ENCODE assay signal across 2 cellular contexts in the genomic region with DNA sequence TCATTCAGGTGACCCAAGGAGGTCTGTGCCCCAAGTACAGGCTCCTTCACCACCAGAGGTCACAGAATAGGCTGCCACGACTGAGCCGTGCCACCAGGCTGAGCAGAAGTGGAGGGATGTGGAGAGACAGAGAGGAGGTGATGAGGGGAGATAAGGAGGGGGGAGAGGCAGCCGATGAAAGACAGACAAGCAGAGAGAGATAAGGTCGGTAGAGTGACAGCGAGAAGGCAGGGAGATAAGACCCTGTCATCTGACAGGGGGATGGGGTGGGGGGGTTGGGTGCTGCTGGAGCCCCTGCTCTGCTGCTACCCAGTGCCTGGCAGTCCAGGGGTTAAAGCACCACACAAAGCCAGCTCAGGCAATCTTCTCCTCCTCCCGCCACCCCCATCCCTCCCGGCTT.
TF ChIP-seq lines count a peak whose summit lies in the region.

No MANE protein-coding gene starts in this region.

TF ChIP-seq in HEK293, 187 proteins besides CTCF, POLR2A, EP300 and RAD21:
- TF ChIP-seq, protein P1, sequence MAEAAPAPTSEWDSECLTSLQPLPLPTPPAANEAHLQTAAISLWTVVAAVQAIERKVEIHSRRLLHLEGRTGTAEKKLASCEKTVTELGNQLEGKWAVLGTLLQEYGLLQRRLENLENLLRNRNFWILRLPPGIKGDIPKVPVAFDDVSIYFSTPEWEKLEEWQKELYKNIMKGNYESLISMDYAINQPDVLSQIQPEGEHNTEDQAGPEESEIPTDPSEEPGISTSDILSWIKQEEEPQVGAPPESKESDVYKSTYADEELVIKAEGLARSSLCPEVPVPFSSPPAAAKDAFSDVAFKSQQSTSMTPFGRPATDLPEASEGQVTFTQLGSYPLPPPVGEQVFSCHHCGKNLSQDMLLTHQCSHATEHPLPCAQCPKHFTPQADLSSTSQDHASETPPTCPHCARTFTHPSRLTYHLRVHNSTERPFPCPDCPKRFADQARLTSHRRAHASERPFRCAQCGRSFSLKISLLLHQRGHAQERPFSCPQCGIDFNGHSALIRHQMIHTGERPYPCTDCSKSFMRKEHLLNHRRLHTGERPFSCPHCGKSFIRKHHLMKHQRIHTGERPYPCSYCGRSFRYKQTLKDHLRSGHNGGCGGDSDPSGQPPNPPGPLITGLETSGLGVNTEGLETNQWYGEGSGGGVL (tag by site-specific recombination; IDR thresholded peaks at IDR 0.05): 0 out of 2 replicates have a peak, but pooled peaks have one; percentile 14
- TF ChIP-seq SCRT2 (tag by site-specific recombination; IDR thresholded peaks at IDR 0.05): no peak

TF ChIP-seq in K562, 482 proteins besides CTCF, POLR2A, EP300 and RAD21 (continued from another document):
- TF ChIP-seq, protein P2, sequence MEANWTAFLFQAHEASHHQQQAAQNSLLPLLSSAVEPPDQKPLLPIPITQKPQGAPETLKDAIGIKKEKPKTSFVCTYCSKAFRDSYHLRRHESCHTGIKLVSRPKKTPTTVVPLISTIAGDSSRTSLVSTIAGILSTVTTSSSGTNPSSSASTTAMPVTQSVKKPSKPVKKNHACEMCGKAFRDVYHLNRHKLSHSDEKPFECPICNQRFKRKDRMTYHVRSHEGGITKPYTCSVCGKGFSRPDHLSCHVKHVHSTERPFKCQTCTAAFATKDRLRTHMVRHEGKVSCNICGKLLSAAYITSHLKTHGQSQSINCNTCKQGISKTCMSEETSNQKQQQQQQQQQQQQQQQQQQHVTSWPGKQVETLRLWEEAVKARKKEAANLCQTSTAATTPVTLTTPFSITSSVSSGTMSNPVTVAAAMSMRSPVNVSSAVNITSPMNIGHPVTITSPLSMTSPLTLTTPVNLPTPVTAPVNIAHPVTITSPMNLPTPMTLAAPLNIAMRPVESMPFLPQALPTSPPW (CRISPR knock-in tag; IDR thresholded peaks at IDR 0.05): peak; percentile 61; the same call in 1 of the 2 replicates
- TF ChIP-seq, protein P3, sequence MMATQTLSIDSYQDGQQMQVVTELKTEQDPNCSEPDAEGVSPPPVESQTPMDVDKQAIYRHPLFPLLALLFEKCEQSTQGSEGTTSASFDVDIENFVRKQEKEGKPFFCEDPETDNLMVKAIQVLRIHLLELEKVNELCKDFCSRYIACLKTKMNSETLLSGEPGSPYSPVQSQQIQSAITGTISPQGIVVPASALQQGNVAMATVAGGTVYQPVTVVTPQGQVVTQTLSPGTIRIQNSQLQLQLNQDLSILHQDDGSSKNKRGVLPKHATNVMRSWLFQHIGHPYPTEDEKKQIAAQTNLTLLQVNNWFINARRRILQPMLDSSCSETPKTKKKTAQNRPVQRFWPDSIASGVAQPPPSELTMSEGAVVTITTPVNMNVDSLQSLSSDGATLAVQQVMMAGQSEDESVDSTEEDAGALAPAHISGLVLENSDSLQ (IDR thresholded peaks at IDR 0.05): peak; percentile 83; the same call in 1 of the 2 replicates
- TF ChIP-seq SMARCE1 (IDR thresholded peaks at IDR 0.05) (peak; percentile 21; the same call in 1 of the 2 replicates), HDAC8 (tag; IDR thresholded peaks at IDR 0.05) (no peak), MEIS2 (IDR thresholded peaks at IDR 0.05; ENCODE audit: partially characterized antibody) (peak; percentile 82), NFYB (IDR thresholded peaks at IDR 0.05; ENCODE audit: extremely low read depth, insufficient read length) (no peak), ZNF134 (CRISPR knock-in tag; conservative IDR thresholded peaks at IDR 0.05) (no peak), HDAC1 (IDR thresholded peaks at IDR 0.05) (0 out of 4 replicates have a peak, but pooled peaks of 1 of the 2 experiments have one; percentile 16), TAL1 (IDR thresholded peaks at IDR 0.05) (0 out of 2 replicates have a peak, but pooled peaks have one; percentile 5), GATA2 (CRISPR knock-in tag; IDR thresholded peaks at IDR 0.05) (0 out of 2 replicates have a peak, but pooled peaks have one; percentile 11), ARID1B (IDR thresholded peaks at IDR 0.05) (peak; percentile 11; the same call in 1 of the 2 replicates)
